In genomic region chr6:106519460-106520394, GRCh38 we compare ENCODE assay signal across 8 cellular contexts.
DNase-seq lines count a peak whose midpoint lies in the region; ATAC-seq and TF ChIP-seq lines count a peak whose summit lies in the region.

No MANE protein-coding gene starts in this region.

- H3K27ac Mint-ChIP-seq in T-helper 17 cell = peak overlapping the region; percentile 98

- DNase-seq in AG10803 (ENCODE audit: low read depth) = peak; percentile 99
- DNase-seq in T-helper 17 cell = peak; percentile 39 to 70 (median 48)
- DNase-seq in amniotic stem cell (lab: John Stamatoyannopoulos, UW) = peak; percentile 32
- DNase-seq in lung (ENCODE audit: low spot score) = no peak
- peak; percentile 85 for DNase-seq in stromal cell of bone marrow (ENCODE audit: low read depth)
- no peak for DNase-seq in H7

- no peaks in the 10 kb centered on the region for H3K27me3 ChIP-seq in lung (ENCODE audit: control insufficient read depth, insufficient read depth)
- no peaks in the 10 kb centered on the region; the same call in 1 of the 2 replicates for H3K27me3 ChIP-seq in H7 (ENCODE audit: control insufficient read depth, insufficient read depth, low read length)

- H3K27me3 Mint-ChIP-seq in T-helper 17 cell = no peaks in the 10 kb centered on the region

- H3K36me3 Mint-ChIP-seq in T-helper 17 cell (ENCODE audit: low read depth) = peaks cover 6% of the 10 kb centered on the region

- H3K4me1 Mint-ChIP-seq in T-helper 17 cell = peaks cover 45% of the 10 kb centered on the region

- H3K4me3 ChIP-seq in AG10803 (ENCODE audit: low read length) (peak overlapping the region; percentile 58), lung (no peak overlapping the region), H7 (ENCODE audit: insufficient read depth, low read depth, low read length) (no peak overlapping the region)

- ATAC-seq in GM19397 (IDR thresholded peaks at IDR 0.05; ENCODE audit: unreplicated experiment) = peak; percentile 50
- ATAC-seq in HG03469 (IDR thresholded peaks at IDR 0.05; ENCODE audit: unreplicated experiment) = peak; percentile 39
- ATAC-seq in T-helper 17 cell = peak; percentile 65
- peak; percentile 65 for ATAC-seq in lung (ENCODE audit: insufficient read depth, low FRiP score)

- H3K4me1 ChIP-seq in lung (ENCODE audit: control insufficient read depth in 2 of 2, insufficient read depth in 2 of 2, low read length in 2 of 2) = no peaks in the 10 kb centered on the region

- WGBS in lung, 2 donors = 36 to 61% methylated on average over 14 of the region's 14 CpGs

- H3K9me3 ChIP-seq in T-helper 17 cell (ENCODE audit: control insufficient read depth, low read length, poor library complexity, severe bottlenecking) = no peaks in the 10 kb centered on the region
- no peaks in the 10 kb centered on the region for H3K9me3 ChIP-seq in lung (ENCODE audit: control insufficient read depth in 2 of 2, insufficient read depth in 1 of 2, low read length in 1 of 2)

- peaks cover 0 to 3% of the 10 kb centered on the region in 2 donors for H3K36me3 ChIP-seq in lung (ENCODE audit: control insufficient read depth in 2 of 2, insufficient read depth in 2 of 2, low read length in 2 of 2)
- no peaks in the 10 kb centered on the region for H3K36me3 ChIP-seq in H7 (replicated peaks; ENCODE audit: control insufficient read depth, insufficient read depth, low read length)

- peak overlapping the region in 1 of 2 donors; percentile 65 for H3K27ac ChIP-seq in lung (ENCODE audit: low read depth in 1 of 2, low read length in 1 of 2)

- TF ChIP-seq CTCF in AG10803 (conservative IDR thresholded peaks at IDR 0.05; ENCODE audit: low read length) (no peak), lung (IDR thresholded peaks at IDR 0.05; ENCODE audit: control extremely low read depth, extremely low read depth) (no peak)

- peak overlapping the region; percentile 95 for H3K4me3 Mint-ChIP-seq in T-helper 17 cell

Comparison
In these comparisons a context has a peak if more than half of its experiments do, and no peak if none do; other contexts are left out.
1. DNase-seq: peak in AG10803 (single experiment), T-helper 17 cell (3 of 3), amniotic stem cell (single experiment) and stromal cell of bone marrow (single experiment); none in lung (single experiment) and H7 (single experiment).
2. Peak in every context shown above with its lines, with median percentiles within 50 percentile points of each other: ATAC-seq.